ENCODE assay signal across 28 cellular contexts in genomic region chrX:17167915-17168314, GRCh38.
A peak's percentile ranks its signal among the peaks of the same experiment; 100 is the strongest.
DNase-seq lines count a peak whose midpoint lies in the region; ATAC-seq, FAIRE-seq and TF ChIP-seq lines count a peak whose summit lies in the region.
"Had no signal": no experiment of that assay in that cellular context is flagged by ENCODE, and none has a peak within 500 bp of the region (broad histone marks: within the 10 kb centered on the region; RNA-seq: fewer than 3 reads in every experiment).

No MANE protein-coding gene starts in this region.

- H2BK5ac ChIP-seq in H1 (ENCODE audit: low read depth, low read length), result no peak overlapping the region

- H3K9me3 ChIP-seq in H1 (ENCODE audit: insufficient read depth in 2 of 2, low read depth in 1 of 2, low read length in 1 of 2), result no peaks in the 10 kb centered on the region; a peak in 1 of 4 replicates
- H3K9me3 ChIP-seq: BE2C had no signal

- no peaks in the 10 kb centered on the region for H3K79me2 ChIP-seq in H1 (ENCODE audit: control insufficient read depth in 1 of 2, insufficient read depth in 2 of 2, low read length in 2 of 2)

- TF ChIP-seq EP300 in H1 (IDR thresholded peaks at IDR 0.05; ENCODE audit: borderline replicate concordance in 1 of 2, low read depth in 2 of 2, low read length in 2 of 2), result no peak

- no peak overlapping the region for H3K4me3 Mint-ChIP-seq in osteocyte (ENCODE audit: unreplicated experiment)
- H3K4me3 Mint-ChIP-seq: CD14-positive monocyte; CD4-positive, alpha-beta memory T cell; CD4-positive, CD25-positive, alpha-beta regulatory T cell; CD8-positive, alpha-beta memory T cell had no signal

- FAIRE-seq in bronchial epithelial cell (lab: Jason Lieb, UNC) (no peak), H1 (lab: Jason Lieb, UNC) (peak; percentile 7)
- FAIRE-seq: A204.1, GM12878, GM12892, GM18507 had no signal

- H3K4ac ChIP-seq in H1 (replicated peaks; ENCODE audit: insufficient read length, low read depth, low read length), result no peak overlapping the region

- H3K14ac ChIP-seq in H1 (ENCODE audit: insufficient read length), result no peak overlapping the region

- H3K36me3 ChIP-seq in bronchial epithelial cell (ENCODE audit: control insufficient read depth, insufficient read depth, low read length), result no peaks in the 10 kb centered on the region
- no peaks in the 10 kb centered on the region for H3K36me3 ChIP-seq in H1 (ENCODE audit: control insufficient read depth in 2 of 4, insufficient read depth in 4 of 4, low read length in 3 of 4)
- H3K36me3 ChIP-seq: BE2C, BLaER1 had no signal

- H3K4me1 ChIP-seq in H1 (replicated peaks in 1 of 4; ENCODE audit: control insufficient read depth in 3 of 4, insufficient read depth in 4 of 4, low read length in 3 of 4), result no peaks in the 10 kb centered on the region
- H3K4me1 ChIP-seq in foreskin keratinocyte, result no peaks in the 10 kb centered on the region
- H3K4me1 ChIP-seq: BE2C, BLaER1 had no signal

- no peak overlapping the region for H2BK20ac ChIP-seq in H1 (ENCODE audit: low read length)

- H3K27me3 ChIP-seq in bronchial epithelial cell (ENCODE audit: control insufficient read depth, insufficient read depth, low read length) (no peaks in the 10 kb centered on the region), H1 (replicated peaks in 1 of 4; ENCODE audit: control insufficient read depth in 3 of 4, extremely low read depth in 1 of 4, insufficient read depth in 3 of 4, low read length in 3 of 4) (no peaks in the 10 kb centered on the region), foreskin keratinocyte (no peaks in the 10 kb centered on the region)
- H3K27me3 ChIP-seq: BE2C had no signal

- no peak overlapping the region for H4K5ac ChIP-seq in H1 (ENCODE audit: insufficient read length, low read depth, low read length)

- 100% methylated on average over 2 of the region's 2 CpGs; no CpG with 5 or more reads in 1 of the 2 experiments for WGBS in H1 (ENCODE audit: extremely low coverage in 1 of 2, insufficient coverage in 1 of 2, insufficient read length in 1 of 2, insufficient replicate concordance in 2 of 2, low coverage in 1 of 2, low lambda C conversion rate in 2 of 2, missing lambda C conversion rate in 1 of 2), 2 experiments

- POLR2A ChIA-PET in H1 (lab: Charles Lee; ENCODE audit: partially characterized antibody), result no interaction called here

- H3K27ac ChIP-seq in H1 (ENCODE audit: low read depth, low read length) (no peak overlapping the region), foreskin keratinocyte (no peak overlapping the region)
- H3K27ac ChIP-seq: BLaER1 had no signal

- no peaks in the 10 kb centered on the region for H3K23me2 ChIP-seq in H1 (ENCODE audit: low read depth, low read length)

- TF ChIP-seq RAD21 in H1 (IDR thresholded peaks at IDR 0.05 in 1 of 2, conservative IDR thresholded peaks at IDR 0.05 in 1 of 2; ENCODE audit: low read depth in 2 of 2, low read length in 2 of 2), result no peak

- no peak overlapping the region for H2BK120ac ChIP-seq in H1 (replicated peaks; ENCODE audit: low read depth, low read length)

- no peaks in the 10 kb centered on the region for H4K20me1 ChIP-seq in H1 (replicated peaks in 1 of 2; ENCODE audit: control insufficient read depth in 1 of 2, insufficient read depth in 2 of 2, low read length in 2 of 2)
- H4K20me1 ChIP-seq: BLaER1 had no signal

- no peak overlapping the region for H3K9ac ChIP-seq in H1 (replicated peaks in 1 of 4; ENCODE audit: extremely low read depth in 1 of 4, low read depth in 3 of 4, low read length in 3 of 4)
- H3K9ac ChIP-seq: BLaER1 had no signal

- H2AFZ ChIP-seq in H1 (ENCODE audit: low read length), result no peak overlapping the region

- H3K4me1 Mint-ChIP-seq in osteocyte (ENCODE audit: unreplicated experiment), result no peaks in the 10 kb centered on the region
- H3K4me1 Mint-ChIP-seq: CD14-positive monocyte; CD4-positive, alpha-beta memory T cell; CD4-positive, CD25-positive, alpha-beta regulatory T cell; CD8-positive, alpha-beta memory T cell had no signal

- no peak overlapping the region for H3K23ac ChIP-seq in H1 (ENCODE audit: insufficient read length)

- ATAC-seq in foreskin keratinocyte (peak; percentile 71), GM21360 (IDR thresholded peaks at IDR 0.05; ENCODE audit: unreplicated experiment) (no peak)
- ATAC-seq: GM12878 had no signal

- no peak for TF ChIP-seq CTCF in bronchial epithelial cell (IDR thresholded peaks at IDR 0.05; ENCODE audit: insufficient read depth, low read length, severe bottlenecking)
- TF ChIP-seq CTCF in H1 (IDR thresholded peaks at IDR 0.05; ENCODE audit: control extremely low read depth in 1 of 3, insufficient read depth in 1 of 3, low read depth in 1 of 3, low read length in 3 of 3), result no peak
- TF ChIP-seq CTCF in foreskin keratinocyte (conservative IDR thresholded peaks at IDR 0.05), result no peak
- TF ChIP-seq CTCF in osteocyte (IDR thresholded peaks at IDR 0.05), result no peak

- H3K9me3 Mint-ChIP-seq in osteocyte (ENCODE audit: unreplicated experiment), result peaks cover 20% of the 10 kb centered on the region

- no peak overlapping the region for H3K56ac ChIP-seq in H1 (replicated peaks; ENCODE audit: insufficient read length, low read depth, low read length)

- no peak overlapping the region for H3K4me2 ChIP-seq in H1 (ENCODE audit: insufficient read depth in 1 of 2, low read depth in 2 of 2, low read length in 2 of 2)
- H3K4me2 ChIP-seq: BLaER1 had no signal

- no peaks in the 10 kb centered on the region for H3K36me3 Mint-ChIP-seq in osteocyte (ENCODE audit: unreplicated experiment)
- H3K36me3 Mint-ChIP-seq: CD14-positive monocyte; CD4-positive, CD25-positive, alpha-beta regulatory T cell; CD8-positive, alpha-beta memory T cell had no signal

- no peak overlapping the region for H4K91ac ChIP-seq in H1 (replicated peaks; ENCODE audit: insufficient read length, low read length)

- CTCF ChIA-PET in H1 (lab: Charles Lee; ENCODE audit: partially characterized antibody), result no interaction called here

- TF ChIP-seq POLR2A in H1 (IDR thresholded peaks at IDR 0.05; ENCODE audit: control extremely low read depth in 1 of 2, low read depth in 2 of 2, low read length in 2 of 2), result no peak

- H3K4me3 ChIP-seq in bronchial epithelial cell (ENCODE audit: low read depth, low read length), result no peak overlapping the region
- no peak overlapping the region for H3K4me3 ChIP-seq in H1 (ENCODE audit: extremely low read depth in 1 of 4, insufficient read depth in 2 of 4, low read depth in 3 of 4, low read length in 4 of 4)
- H3K4me3 ChIP-seq: BLaER1, GM12878 had no signal

- no peak overlapping the region for H2BK12ac ChIP-seq in H1 (ENCODE audit: low read depth, low read length)

- no peak overlapping the region for H3K18ac ChIP-seq in H1 (ENCODE audit: extremely low read depth, low read length)

- H4K8ac ChIP-seq in H1 (ENCODE audit: extremely low read depth, insufficient read depth, low read length), result no peak overlapping the region

- H2BK15ac ChIP-seq in H1 (ENCODE audit: low read length), result no peak overlapping the region

- H3K27me3 Mint-ChIP-seq in osteocyte (ENCODE audit: unreplicated experiment), result no peaks in the 10 kb centered on the region
- H3K27me3 Mint-ChIP-seq: CD4-positive, alpha-beta memory T cell; CD4-positive, CD25-positive, alpha-beta regulatory T cell; CD8-positive, alpha-beta memory T cell had no signal

- DNase-seq in bronchial epithelial cell (ENCODE audit: low read depth) (peak; percentile 37), H1 (ENCODE audit: low read depth in 1 of 2, low spot score in 2 of 2) (no peak), foreskin keratinocyte (peak in 1 of 2 donors; percentile 68), osteocyte (ENCODE audit: extremely low spot score, unreplicated experiment) (peak; percentile 38), NCI-H128 (lab: John Stamatoyannopoulos, UW; ENCODE audit: unreplicated experiment) (no peak), iPS-NIHi11 (ENCODE audit: low spot score) (no peak)
- DNase-seq: 8988T; ACHN; BE2C; C1 segment of cervical spinal cord; CD4-positive, alpha-beta memory T cell; CD4-positive, CD25-positive, alpha-beta regulatory T cell; CD8-positive, alpha-beta memory T cell; COR-L47; DMS 273 treated with DMSO at 0.1 percent for 48 hours; DMS153; DMS53; DMS79; DND-41; EL; GDM1 had no signal

- H2AK5ac ChIP-seq in H1 (ENCODE audit: low read depth, low read length), result no peak overlapping the region

- no peak overlapping the region for H3K27ac Mint-ChIP-seq in osteocyte (ENCODE audit: unreplicated experiment)
- H3K27ac Mint-ChIP-seq: CD14-positive monocyte; CD4-positive, CD25-positive, alpha-beta regulatory T cell; CD8-positive, alpha-beta memory T cell had no signal

- H3K79me1 ChIP-seq in H1 (ENCODE audit: low read depth, low read length), result no peaks in the 10 kb centered on the region

TF ChIP-seq in H1, 55 proteins besides CTCF, POLR2A, EP300 and RAD21 (continues in another document):
- TF ChIP-seq ATF3 (IDR thresholded peaks at IDR 0.05; ENCODE audit: insufficient read depth, low read depth, low read length), result no peak
- no peak for TF ChIP-seq PHF8 (conservative IDR thresholded peaks at IDR 0.05; ENCODE audit: low read depth, low read length)
- TF ChIP-seq NANOG (IDR thresholded peaks at IDR 0.05; ENCODE audit: insufficient read depth, low read depth, low read length, poor library complexity, severe bottlenecking), result no peak
- no peak for TF ChIP-seq EGR1 (IDR thresholded peaks at IDR 0.05; ENCODE audit: borderline replicate concordance, low read depth, low read length)
- TF ChIP-seq CHD1 (IDR thresholded peaks at IDR 0.05; ENCODE audit: low read depth, low read length), result no peak
- no peak for TF ChIP-seq CBX5 (IDR thresholded peaks at IDR 0.05; ENCODE audit: low read depth, low read length)
- no peak for TF ChIP-seq ZNF274 (IDR thresholded peaks at IDR 0.05; ENCODE audit: borderline replicate concordance, extremely low read depth, low read length)
- no peak for TF ChIP-seq SIN3A (conservative IDR thresholded peaks at IDR 0.05 in 1 of 2, IDR thresholded peaks at IDR 0.05 in 1 of 2; ENCODE audit: low read depth in 1 of 2, low read length in 2 of 2)
- TF ChIP-seq JUND (IDR thresholded peaks at IDR 0.05; ENCODE audit: low read length), result no peak
- no peak for TF ChIP-seq HDAC2 (IDR thresholded peaks at IDR 0.05; ENCODE audit: borderline replicate concordance in 1 of 2, low read depth in 2 of 2, low read length in 2 of 2)
- TF ChIP-seq TAF7 (optimal IDR thresholded peaks at IDR 0.05; ENCODE audit: borderline replicate concordance, low read depth, low read length), result no peak
- TF ChIP-seq BCL11A (IDR thresholded peaks at IDR 0.05; ENCODE audit: low read depth in 2 of 2, low read length in 2 of 2), result no peak
- no peak for TF ChIP-seq TCF12 (IDR thresholded peaks at IDR 0.05; ENCODE audit: low read depth, low read length)
- no peak for TF ChIP-seq MAX (IDR thresholded peaks at IDR 0.05)
- TF ChIP-seq RFX5 (IDR thresholded peaks at IDR 0.05; ENCODE audit: borderline replicate concordance, low read depth, low read length), result no peak

Comparison
In these comparisons a context has a peak if more than half of its experiments do, and no peak if none do; other contexts are left out.
1. DNase-seq: peak in bronchial epithelial cell (single experiment) and osteocyte (single experiment); none in H1 (0 of 2), NCI-H128 (single experiment) and iPS-NIHi11 (single experiment).